ENCODE assay signal across 7 cellular contexts in genomic region chr11:132988381-132988780, GRCh38.
"Had no signal": no experiment of that assay in that cellular context is flagged by ENCODE, and none has a peak within 500 bp of the region (broad histone marks: within the 10 kb centered on the region; RNA-seq: fewer than 3 reads in every experiment).

No MANE protein-coding gene starts in this region.

- H3K36me3 ChIP-seq: HAP-1 had no signal

- H3K4me3 ChIP-seq: GM23338, HAP-1 had no signal

- ATAC-seq: GM23338, HCT116, HepG2 had no signal

- H2AFZ ChIP-seq: GM23338 had no signal

- DNase-seq: H7, KBM-7 had no signal

- H3K9me3 ChIP-seq: HAP-1 had no signal

- H3K27ac ChIP-seq: HL-60 had no signal

- H3K4me2 ChIP-seq: GM23338 had no signal

- H3K4me1 ChIP-seq: HAP-1 had no signal
